ENCODE assay signal across 21 cellular contexts in the genomic region with DNA sequence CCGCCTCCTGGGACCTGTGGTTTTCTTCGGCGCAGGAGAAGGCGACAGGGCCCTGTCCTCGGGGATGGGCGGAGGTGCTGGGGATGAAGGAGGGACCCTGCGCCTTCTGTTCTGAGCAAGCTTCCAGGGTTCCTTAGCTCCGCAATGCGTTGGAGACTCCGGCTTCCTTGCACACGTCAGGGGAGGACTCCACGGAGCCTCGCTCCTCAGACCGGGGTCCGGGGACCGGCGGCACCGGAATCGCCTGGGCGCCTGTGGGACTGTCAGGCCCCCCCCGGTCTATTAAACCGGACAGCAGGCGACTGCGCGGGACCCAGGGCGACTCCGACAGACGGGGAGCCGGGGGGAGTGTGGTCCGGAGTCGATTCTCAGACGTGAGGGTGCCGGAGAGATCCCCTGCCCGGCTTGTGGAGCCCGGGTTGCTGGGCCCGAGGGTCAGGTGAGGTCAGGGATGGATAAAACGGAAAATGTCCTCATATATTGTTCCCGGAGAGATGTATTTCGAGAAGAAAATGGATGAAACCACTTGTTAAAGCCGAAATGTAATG.
"Had no signal": no experiment of that assay in that cellular context is flagged by ENCODE, and none has a peak within 500 bp of the region (broad histone marks: within the 10 kb centered on the region; RNA-seq: fewer than 3 reads in every experiment).

No MANE protein-coding gene starts in this region.

- DNase-seq: cortex of kidney; dorsolateral prefrontal cortex; effector CD4-positive, alpha-beta T cell; kidney glomerular epithelial cell; left ventricle myocardium superior; lower lobe of right lung; natural killer cell; psoas muscle; right cardiac atrium; stimulated activated CD4-positive, alpha-beta T cell treated with anti-CD3 and anti-CD28 coated beads, Interleukin-15, amount 100 ng/mL, for 24 hours; stimulated activated CD4-positive, alpha-beta T cell treated with anti-CD3 and anti-CD28 coated beads, Interleukin-2, amount 100 ng/mL, for 48 hours; stimulated activated naive B cell treated with anti-CD40 and anti-IgM and Interleukin-4, amounts not matched to agents 10 μg/mL and 1 μg/mL and 100 μg/mL, for 72 hours; transverse colon; upper lobe of right lung; uterus had no signal

- H3K36me3 ChIP-seq: lower lobe of right lung, transverse colon, upper lobe of right lung, uterus had no signal

- H3K27ac Mint-ChIP-seq: natural killer cell; stimulated activated naive B cell treated with anti-CD40 and anti-IgM and Interleukin-4, amounts not matched to agents 10 μg/mL and 1 μg/mL and 100 μg/mL, for 72 hours; stimulated activated naive CD8-positive, alpha-beta T cell treated with anti-CD3 and anti-CD28 coated beads, Interleukin-15, Interleukin-2, amounts not matched to agents 100 ng/mL and 50 ng/mL, for 24 hours had no signal

- H3K27me3 Mint-ChIP-seq: central memory CD8-positive, alpha-beta T cell; stimulated activated naive B cell treated with anti-CD40 and anti-IgM and Interleukin-4, amounts not matched to agents 10 μg/mL and 1 μg/mL and 100 μg/mL, for 72 hours; stimulated activated naive CD8-positive, alpha-beta T cell treated with anti-CD3 and anti-CD28 coated beads, Interleukin-15, Interleukin-2, amounts not matched to agents 100 ng/mL and 50 ng/mL, for 24 hours had no signal

- H3K4me2 ChIP-seq: hepatocyte had no signal

- H3K9me3 Mint-ChIP-seq: central memory CD8-positive, alpha-beta T cell had no signal

- H3K27me3 ChIP-seq: dorsolateral prefrontal cortex, transverse colon, upper lobe of right lung, uterus had no signal

- H3K4me3 Mint-ChIP-seq: central memory CD8-positive, alpha-beta T cell; natural killer cell; stimulated activated naive B cell treated with anti-CD40 and anti-IgM and Interleukin-4, amounts not matched to agents 10 μg/mL and 1 μg/mL and 100 μg/mL, for 72 hours; stimulated activated naive CD8-positive, alpha-beta T cell treated with anti-CD3 and anti-CD28 coated beads, Interleukin-15, Interleukin-2, amounts not matched to agents 100 ng/mL and 50 ng/mL, for 24 hours had no signal

- H3K79me2 ChIP-seq: hepatocyte had no signal

- H3K4me1 Mint-ChIP-seq: central memory CD8-positive, alpha-beta T cell; stimulated activated naive B cell treated with anti-CD40 and anti-IgM and Interleukin-4, amounts not matched to agents 10 μg/mL and 1 μg/mL and 100 μg/mL, for 72 hours had no signal

- ATAC-seq: left colon; left ventricle myocardium superior; natural killer cell; psoas muscle; right cardiac atrium; stimulated activated naive B cell treated with anti-CD40 and anti-IgM and Interleukin-4, amounts not matched to agents 10 μg/mL and 1 μg/mL and 100 μg/mL, for 72 hours; upper lobe of right lung had no signal

- H3K9me3 ChIP-seq: lower lobe of right lung, psoas muscle, upper lobe of right lung, uterus had no signal

- H3K27ac ChIP-seq: dorsolateral prefrontal cortex, hepatocyte, lower lobe of right lung, psoas muscle, skin epidermis, transverse colon, upper lobe of right lung, uterus had no signal

- H2AFZ ChIP-seq: hepatocyte had no signal

- FAIRE-seq: frontal cortex had no signal

- H3K36me3 Mint-ChIP-seq: natural killer cell; stimulated activated naive B cell treated with anti-CD40 and anti-IgM and Interleukin-4, amounts not matched to agents 10 μg/mL and 1 μg/mL and 100 μg/mL, for 72 hours had no signal

- H3K4me3 ChIP-seq: dorsolateral prefrontal cortex, hepatocyte, lower lobe of right lung, psoas muscle, skin epidermis, transverse colon, upper lobe of right lung, uterus had no signal

- H3K4me1 ChIP-seq: lower lobe of right lung, psoas muscle, transverse colon, upper lobe of right lung, uterus had no signal
